1 cellular context compared by ENCODE assay signal in the genomic region with DNA sequence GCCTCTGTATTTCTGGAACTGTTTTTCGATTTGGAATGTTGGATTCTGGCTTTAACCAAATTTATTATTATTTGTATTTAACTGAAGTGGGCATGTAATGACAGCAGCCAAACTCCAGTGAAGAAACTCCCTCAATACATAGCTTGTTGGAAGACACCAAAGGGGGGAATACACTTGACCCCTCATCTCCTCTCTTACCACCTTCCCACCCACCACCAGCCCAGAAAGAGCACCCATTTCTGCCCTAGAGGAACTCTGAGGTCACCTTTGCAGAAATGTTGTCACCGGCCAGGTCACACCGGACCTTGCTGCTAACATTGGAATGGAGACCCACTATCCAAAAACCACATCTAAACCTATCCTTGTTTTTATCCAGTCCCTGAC.
TF ChIP-seq lines count a peak whose summit lies in the region.

No MANE protein-coding gene starts in this region.

TF ChIP-seq in WTC11, 78 proteins besides CTCF, POLR2A, EP300 and RAD21 (continued from another document):
- TF ChIP-seq, protein P1, sequence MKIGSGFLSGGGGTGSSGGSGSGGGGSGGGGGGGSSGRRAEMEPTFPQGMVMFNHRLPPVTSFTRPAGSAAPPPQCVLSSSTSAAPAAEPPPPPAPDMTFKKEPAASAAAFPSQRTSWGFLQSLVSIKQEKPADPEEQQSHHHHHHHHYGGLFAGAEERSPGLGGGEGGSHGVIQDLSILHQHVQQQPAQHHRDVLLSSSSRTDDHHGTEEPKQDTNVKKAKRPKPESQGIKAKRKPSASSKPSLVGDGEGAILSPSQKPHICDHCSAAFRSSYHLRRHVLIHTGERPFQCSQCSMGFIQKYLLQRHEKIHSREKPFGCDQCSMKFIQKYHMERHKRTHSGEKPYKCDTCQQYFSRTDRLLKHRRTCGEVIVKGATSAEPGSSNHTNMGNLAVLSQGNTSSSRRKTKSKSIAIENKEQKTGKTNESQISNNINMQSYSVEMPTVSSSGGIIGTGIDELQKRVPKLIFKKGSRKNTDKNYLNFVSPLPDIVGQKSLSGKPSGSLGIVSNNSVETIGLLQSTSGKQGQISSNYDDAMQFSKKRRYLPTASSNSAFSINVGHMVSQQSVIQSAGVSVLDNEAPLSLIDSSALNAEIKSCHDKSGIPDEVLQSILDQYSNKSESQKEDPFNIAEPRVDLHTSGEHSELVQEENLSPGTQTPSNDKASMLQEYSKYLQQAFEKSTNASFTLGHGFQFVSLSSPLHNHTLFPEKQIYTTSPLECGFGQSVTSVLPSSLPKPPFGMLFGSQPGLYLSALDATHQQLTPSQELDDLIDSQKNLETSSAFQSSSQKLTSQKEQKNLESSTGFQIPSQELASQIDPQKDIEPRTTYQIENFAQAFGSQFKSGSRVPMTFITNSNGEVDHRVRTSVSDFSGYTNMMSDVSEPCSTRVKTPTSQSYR (CRISPR knock-in tag; IDR thresholded peaks at IDR 0.05): no peak
- TF ChIP-seq ELF4 (CRISPR knock-in tag; IDR thresholded peaks at IDR 0.05; ENCODE audit: low read depth) (no peak), ZNF219 (CRISPR knock-in tag; IDR thresholded peaks at IDR 0.05; ENCODE audit: borderline replicate concordance) (no peak)
